1 cellular context compared by ENCODE assay signal in genomic region chr11:8682219-8683114, GRCh38.
A peak's percentile ranks its signal among the peaks of the same experiment; 100 is the strongest.
TF ChIP-seq lines count a peak whose summit lies in the region.

Gene RPL27A, plus strand, starts transcription at chr11:8682792. Its CDS starts 22 bp downstream, at chr11:8682814.
A gene with protein sequence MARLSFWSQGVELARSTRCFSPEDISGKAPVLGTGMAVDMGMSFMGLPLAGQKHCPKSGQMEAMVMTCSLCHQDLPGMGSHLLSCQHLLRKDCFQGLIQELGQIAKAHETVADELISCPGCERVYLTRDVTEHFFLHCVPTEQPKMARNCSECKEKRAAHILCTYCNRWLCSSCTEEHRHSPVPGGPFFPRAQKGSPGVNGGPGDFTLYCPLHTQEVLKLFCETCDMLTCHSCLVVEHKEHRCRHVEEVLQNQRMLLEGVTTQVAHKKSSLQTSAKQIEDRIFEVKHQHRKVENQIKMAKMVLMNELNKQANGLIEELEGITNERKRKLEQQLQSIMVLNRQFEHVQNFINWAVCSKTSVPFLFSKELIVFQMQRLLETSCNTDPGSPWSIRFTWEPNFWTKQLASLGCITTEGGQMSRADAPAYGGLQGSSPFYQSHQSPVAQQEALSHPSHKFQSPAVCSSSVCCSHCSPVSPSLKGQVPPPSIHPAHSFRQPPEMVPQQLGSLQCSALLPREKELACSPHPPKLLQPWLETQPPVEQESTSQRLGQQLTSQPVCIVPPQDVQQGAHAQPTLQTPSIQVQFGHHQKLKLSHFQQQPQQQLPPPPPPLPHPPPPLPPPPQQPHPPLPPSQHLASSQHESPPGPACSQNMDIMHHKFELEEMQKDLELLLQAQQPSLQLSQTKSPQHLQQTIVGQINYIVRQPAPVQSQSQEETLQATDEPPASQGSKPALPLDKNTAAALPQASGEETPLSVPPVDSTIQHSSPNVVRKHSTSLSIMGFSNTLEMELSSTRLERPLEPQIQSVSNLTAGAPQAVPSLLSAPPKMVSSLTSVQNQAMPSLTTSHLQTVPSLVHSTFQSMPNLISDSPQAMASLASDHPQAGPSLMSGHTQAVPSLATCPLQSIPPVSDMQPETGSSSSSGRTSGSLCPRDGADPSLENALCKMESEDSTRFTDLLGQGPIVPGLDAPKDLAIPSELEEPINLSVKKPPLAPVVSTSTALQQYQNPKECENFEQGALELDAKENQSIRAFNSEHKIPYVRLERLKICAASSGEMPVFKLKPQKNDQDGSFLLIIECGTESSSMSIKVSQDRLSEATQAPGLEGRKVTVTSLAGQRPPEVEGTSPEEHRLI (N-terminal part only) (minus strand): TSS chr11:8682665. CDS start chr11:8672274, 10,391 bp downstream.

TF ChIP-seq in HepG2, 621 proteins besides CTCF, POLR2A, EP300 and RAD21 (continued from another document and continues in another):
- TF ChIP-seq MYNN (CRISPR knock-in tag; IDR thresholded peaks at IDR 0.05; ENCODE audit: low read depth) (0 out of 2 replicates have a peak, but pooled peaks have one; percentile 37), SSRP1 (CRISPR knock-in tag; IDR thresholded peaks at IDR 0.05) (no peak), ZNF652 (CRISPR knock-in tag; IDR thresholded peaks at IDR 0.05; ENCODE audit: borderline replicate concordance, low read depth) (no peak), ZNF225 (CRISPR knock-in tag; IDR thresholded peaks at IDR 0.05) (0 out of 2 replicates have a peak, but pooled peaks have one; percentile 66), SATB2 (CRISPR knock-in tag; IDR thresholded peaks at IDR 0.05) (peak; percentile 31; the same call in 1 of the 2 replicates), ONECUT2 (CRISPR knock-in tag; IDR thresholded peaks at IDR 0.05) (no peak; the same call in 1 of the 2 replicates), MXI1 (IDR thresholded peaks at IDR 0.05; ENCODE audit: borderline replicate concordance, low read depth, low read length) (peak; percentile 82), NR3C1 (CRISPR knock-in tag; IDR thresholded peaks at IDR 0.05) (no peak), ZNF75D (CRISPR knock-in tag; IDR thresholded peaks at IDR 0.05; ENCODE audit: borderline replicate concordance) (peak; percentile 36; the same call in 1 of the 2 replicates), GFI1 (CRISPR knock-in tag; IDR thresholded peaks at IDR 0.05; ENCODE audit: borderline replicate concordance) (no peak), ZNF317 (CRISPR knock-in tag; IDR thresholded peaks at IDR 0.05) (peak; percentile 82), ZNF235 (CRISPR knock-in tag; IDR thresholded peaks at IDR 0.05; ENCODE audit: borderline replicate concordance) (peak; percentile 91; the same call in 1 of the 2 replicates), LCORL (IDR thresholded peaks at IDR 0.05) (no peak), LCORL (CRISPR knock-in tag; IDR thresholded peaks at IDR 0.05) (peak; percentile 60; the same call in 1 of the 2 replicates), ZNF343 (CRISPR knock-in tag; IDR thresholded peaks at IDR 0.05) (peak; percentile 85), ZFP36 (IDR thresholded peaks at IDR 0.05; ENCODE audit: borderline replicate concordance, low read depth, low read length, partially characterized antibody) (no peak), KAT7 (CRISPR knock-in tag; IDR thresholded peaks at IDR 0.05; ENCODE audit: borderline replicate concordance) (peak; percentile 76; the same call in 1 of the 2 replicates), PRDM10 (CRISPR knock-in tag; IDR thresholded peaks at IDR 0.05; ENCODE audit: low read depth) (no peak), AGO2 (optimal IDR thresholded peaks at IDR 0.05; ENCODE audit: low read depth, low read length) (peak; percentile 98), BRCA1 (CRISPR knock-in tag; IDR thresholded peaks at IDR 0.05) (0 out of 2 replicates have a peak, but pooled peaks have one; percentile 17), SP140L (CRISPR knock-in tag; IDR thresholded peaks at IDR 0.05; ENCODE audit: borderline replicate concordance) (no peak), GTF3A (CRISPR knock-in tag; conservative IDR thresholded peaks at IDR 0.05) (0 out of 2 replicates have a peak, but pooled peaks have one; percentile 81), ZNF816 (CRISPR knock-in tag; IDR thresholded peaks at IDR 0.05; ENCODE audit: borderline replicate concordance) (no peak), AGO1 (IDR thresholded peaks at IDR 0.05; ENCODE audit: low read depth, low read length, poor library complexity, severe bottlenecking) (peak; percentile 25), ZKSCAN1 (IDR thresholded peaks at IDR 0.05; ENCODE audit: low read length) (no peak), HNF4A (CRISPR knock-in tag; IDR thresholded peaks at IDR 0.05) (peak; percentile 22; the same call in 1 of the 2 replicates), CHD2 (IDR thresholded peaks at IDR 0.05; ENCODE audit: low read depth, low read length) (peak; percentile 97), LRRFIP1 (CRISPR knock-in tag; conservative IDR thresholded peaks at IDR 0.05) (no peak), ZNF563 (CRISPR knock-in tag; IDR thresholded peaks at IDR 0.05) (no peak), ZNF414 (CRISPR knock-in tag; IDR thresholded peaks at IDR 0.05) (peak; percentile 95), KLF13 (CRISPR knock-in tag; IDR thresholded peaks at IDR 0.05) (no peak), ZNF572 (CRISPR knock-in tag; IDR thresholded peaks at IDR 0.05) (peak; percentile 15; the same call in 1 of the 2 replicates), AKNA (CRISPR knock-in tag; IDR thresholded peaks at IDR 0.05; ENCODE audit: borderline replicate concordance) (no peak), TSC22D2 (CRISPR knock-in tag; IDR thresholded peaks at IDR 0.05; ENCODE audit: borderline replicate concordance) (peak; percentile 32), JUNB (CRISPR knock-in tag; IDR thresholded peaks at IDR 0.05; ENCODE audit: borderline replicate concordance) (no peak)
- TF ChIP-seq, protein P1, sequence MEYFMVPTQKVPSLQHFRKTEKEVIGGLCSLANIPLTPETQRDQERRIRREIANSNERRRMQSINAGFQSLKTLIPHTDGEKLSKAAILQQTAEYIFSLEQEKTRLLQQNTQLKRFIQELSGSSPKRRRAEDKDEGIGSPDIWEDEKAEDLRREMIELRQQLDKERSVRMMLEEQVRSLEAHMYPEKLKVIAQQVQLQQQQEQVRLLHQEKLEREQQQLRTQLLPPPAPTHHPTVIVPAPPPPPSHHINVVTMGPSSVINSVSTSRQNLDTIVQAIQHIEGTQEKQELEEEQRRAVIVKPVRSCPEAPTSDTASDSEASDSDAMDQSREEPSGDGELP (IDR thresholded peaks at IDR 0.05; ENCODE audit: borderline replicate concordance, low read depth), result no peak; the same call in 1 of the 2 replicates
- TF ChIP-seq, protein P2, sequence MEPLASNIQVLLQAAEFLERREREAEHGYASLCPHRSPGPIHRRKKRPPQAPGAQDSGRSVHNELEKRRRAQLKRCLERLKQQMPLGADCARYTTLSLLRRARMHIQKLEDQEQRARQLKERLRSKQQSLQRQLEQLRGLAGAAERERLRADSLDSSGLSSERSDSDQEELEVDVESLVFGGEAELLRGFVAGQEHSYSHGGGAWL (CRISPR knock-in tag; IDR thresholded peaks at IDR 0.05), result peak; percentile 55; the same call in 1 of the 2 replicates
- TF ChIP-seq, protein P3, sequence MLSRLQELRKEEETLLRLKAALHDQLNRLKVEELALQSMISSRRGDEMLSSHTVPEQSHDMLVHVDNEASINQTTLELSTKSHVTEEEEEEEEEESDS (CRISPR knock-in tag; IDR thresholded peaks at IDR 0.05; ENCODE audit: borderline replicate concordance), result no peak
- TF ChIP-seq, protein P4, sequence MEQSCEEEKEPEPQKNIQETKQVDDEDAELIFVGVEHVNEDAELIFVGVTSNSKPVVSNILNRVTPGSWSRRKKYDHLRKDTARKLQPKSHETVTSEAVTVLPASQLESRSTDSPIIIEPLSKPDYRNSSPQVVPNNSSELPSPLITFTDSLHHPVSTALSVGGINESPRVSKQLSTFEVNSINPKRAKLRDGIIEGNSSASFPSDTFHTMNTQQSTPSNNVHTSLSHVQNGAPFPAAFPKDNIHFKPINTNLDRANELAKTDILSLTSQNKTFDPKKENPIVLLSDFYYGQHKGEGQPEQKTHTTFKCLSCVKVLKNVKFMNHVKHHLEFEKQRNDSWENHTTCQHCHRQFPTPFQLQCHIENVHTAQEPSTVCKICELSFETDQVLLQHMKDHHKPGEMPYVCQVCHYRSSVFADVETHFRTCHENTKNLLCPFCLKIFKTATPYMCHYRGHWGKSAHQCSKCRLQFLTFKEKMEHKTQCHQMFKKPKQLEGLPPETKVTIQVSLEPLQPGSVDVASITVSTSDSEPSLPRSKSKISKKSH (CRISPR knock-in tag; IDR thresholded peaks at IDR 0.05; ENCODE audit: borderline replicate concordance), result no peak; the same call in 1 of the 2 replicates
- TF ChIP-seq, protein P5, sequence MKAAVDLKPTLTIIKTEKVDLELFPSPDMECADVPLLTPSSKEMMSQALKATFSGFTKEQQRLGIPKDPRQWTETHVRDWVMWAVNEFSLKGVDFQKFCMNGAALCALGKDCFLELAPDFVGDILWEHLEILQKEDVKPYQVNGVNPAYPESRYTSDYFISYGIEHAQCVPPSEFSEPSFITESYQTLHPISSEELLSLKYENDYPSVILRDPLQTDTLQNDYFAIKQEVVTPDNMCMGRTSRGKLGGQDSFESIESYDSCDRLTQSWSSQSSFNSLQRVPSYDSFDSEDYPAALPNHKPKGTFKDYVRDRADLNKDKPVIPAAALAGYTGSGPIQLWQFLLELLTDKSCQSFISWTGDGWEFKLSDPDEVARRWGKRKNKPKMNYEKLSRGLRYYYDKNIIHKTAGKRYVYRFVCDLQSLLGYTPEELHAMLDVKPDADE (CRISPR knock-in tag; IDR thresholded peaks at IDR 0.05), result no peak
